Comparison of ENCODE assay signal across 12 cellular contexts in the genomic region with DNA sequence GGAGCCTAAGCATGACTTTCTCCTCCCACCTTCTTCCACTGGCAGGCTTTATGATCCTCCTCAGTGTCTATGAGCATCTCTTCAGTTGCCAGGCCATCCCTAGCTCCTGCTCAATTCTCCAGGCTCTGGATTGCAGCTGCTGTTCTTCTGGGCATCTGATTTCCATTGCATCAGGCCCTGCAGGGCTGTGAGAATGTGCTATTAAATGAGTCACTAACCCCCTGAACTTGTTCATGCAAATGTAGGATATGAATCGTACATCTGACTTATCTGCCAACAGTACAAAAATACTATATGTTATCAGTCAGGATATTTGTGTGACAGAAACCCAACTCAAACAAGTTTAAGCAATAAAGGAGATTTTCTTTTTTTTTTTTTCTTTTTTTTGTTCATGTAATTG. TPM values are rescaled to one million over a fixed set of nuclear protein-coding genes. Genes with fewer than 3 reads are reported as not detected.
A peak's percentile ranks its signal among the peaks of the same experiment; 100 is the strongest.
DNase-seq lines count a peak whose midpoint lies in the region; TF ChIP-seq lines count a peak whose summit lies in the region.
"Had no signal": no experiment of that assay in that cellular context is flagged by ENCODE, and none has a peak within 500 bp of the region (broad histone marks: within the 10 kb centered on the region; RNA-seq: fewer than 3 reads in every experiment).

No MANE protein-coding gene starts in this region.

- in situ Hi-C loops in KBM-7 (cut with MboI; ENCODE audit: low pct_unique_long_range_greater_than_20kb, low sequenced_read_pairs), result no loop called here

- H3K4me3 ChIP-seq in kidney epithelial cell (ENCODE audit: low read depth, low read length) (no peak overlapping the region), left ventricle myocardium inferior (no peak overlapping the region)
- H3K4me3 ChIP-seq: upper lobe of right lung had no signal

- no peaks in the 10 kb centered on the region for H3K36me3 Mint-ChIP-seq in brain

- TF ChIP-seq CTCF in brain (conservative IDR thresholded peaks at IDR 0.05) (no peak), kidney epithelial cell (IDR thresholded peaks at IDR 0.05; ENCODE audit: insufficient read depth, low read length, poor library complexity, severe bottlenecking) (no peak), left ventricle myocardium inferior (IDR thresholded peaks at IDR 0.05; ENCODE audit: borderline replicate concordance) (no peak)

- no peaks in the 10 kb centered on the region for H3K9me3 ChIP-seq in left ventricle myocardium inferior (replicated peaks)
- H3K9me3 ChIP-seq: upper lobe of right lung had no signal

- no peak overlapping the region for H3K27ac ChIP-seq in left ventricle myocardium inferior (replicated peaks)
- H3K27ac ChIP-seq: parathyroid adenoma, upper lobe of right lung had no signal

- H3K27ac Mint-ChIP-seq in brain, result peak overlapping the region in 4 of 5 experiments; percentile 26 to 82 (median 50)

- no peaks in the 10 kb centered on the region for H3K36me3 ChIP-seq in kidney epithelial cell (ENCODE audit: control insufficient read depth, insufficient read depth, low read length)
- H3K36me3 ChIP-seq in left ventricle myocardium inferior, result no peaks in the 10 kb centered on the region
- H3K36me3 ChIP-seq: upper lobe of right lung had no signal

- H3K27me3 ChIP-seq in kidney epithelial cell (ENCODE audit: control insufficient read depth, insufficient read depth, low read length) (no peaks in the 10 kb centered on the region), left ventricle myocardium inferior (ENCODE audit: low read depth) (no peaks in the 10 kb centered on the region)
- H3K27me3 ChIP-seq: upper lobe of right lung had no signal

- intact Hi-C loops in left ventricle myocardium inferior (cut with micrococcal nuclease), result no loop called here

- no peaks in the 10 kb centered on the region for H3K9me3 Mint-ChIP-seq in brain

- H3K4me1 Mint-ChIP-seq in brain, result peaks cover 19% of the 10 kb centered on the region

- no peak overlapping the region for H3K4me3 Mint-ChIP-seq in brain

- peak; percentile 85 for DNase-seq in AG20443 (ENCODE audit: low spot score)
- DNase-seq in HT1080 (ENCODE audit: low read depth), result peak; percentile 88
- DNase-seq in kidney epithelial cell (ENCODE audit: low read depth), result peak; percentile 38
- no peak for DNase-seq in DMS153 (lab: John Stamatoyannopoulos, UW)
- no peak for DNase-seq in KBM-7
- DNase-seq in Kasumi-1 (lab: John Stamatoyannopoulos, UW), result no peak
- DNase-seq in left ventricle myocardium inferior, result no peak
- DNase-seq: effector CD8-positive, alpha-beta T cell; GOT3; upper lobe of right lung had no signal

- H3K27me3 Mint-ChIP-seq in brain, result no peaks in the 10 kb centered on the region

- H3K4me1 ChIP-seq in left ventricle myocardium inferior, result no peaks in the 10 kb centered on the region
- H3K4me1 ChIP-seq: parathyroid adenoma, upper lobe of right lung had no signal

RNA-seq across cellular contexts. Expression of gene GPR176, which starts 11.9 kb away (rescaled TPM):
- 50.0 and 58.1 TPM in 2 replicates for total RNA-seq in HT1080 (2014; rRNA removed; shearing (Covaris generic))
- polyA plus RNA-seq in HT1080 (2015; cell fraction: cytosol; rRNA removed), result 39.6 and 42.7 TPM in 2 replicates
- 22.3 and 22.9 TPM in 2 replicates for polyA plus RNA-seq in HT1080 (2015; cell fraction: nucleus; rRNA removed)
- polyA plus RNA-seq in brain (ENCODE audit: insufficient read depth, low read depth, low replicate concordance), result 22.8 TPM
- 52.0 and 55.9 TPM in 2 replicates for total RNA-seq in kidney epithelial cell
- total RNA-seq in left ventricle myocardium inferior, result 1.6 TPM

RNA-seq across cellular contexts. Expression of gene EIF2AK4, which starts 25.7 kb away (rescaled TPM):
- 57.7 and 65.6 TPM in 2 replicates for total RNA-seq in HT1080 (2014; rRNA removed; shearing (Covaris generic))
- polyA plus RNA-seq in HT1080 (2015; cell fraction: cytosol; rRNA removed), result 61.2 and 77.3 TPM in 2 replicates
- polyA plus RNA-seq in HT1080 (2015; cell fraction: nucleus; rRNA removed), result 40.0 and 44.4 TPM in 2 replicates
- 11.1 TPM for polyA plus RNA-seq in brain (ENCODE audit: insufficient read depth, low read depth, low replicate concordance)
- total RNA-seq in kidney epithelial cell, result 60.6 and 72.6 TPM in 2 replicates
- total RNA-seq in left ventricle myocardium inferior, result 21.3 TPM

Comparison
In these comparisons a context has a peak if more than half of its experiments do, and no peak if none do; other contexts are left out.
1. DNase-seq: peak in AG20443 (single experiment), HT1080 (single experiment) and kidney epithelial cell (single experiment); none in DMS153 (single experiment), KBM-7 (single experiment), Kasumi-1 (0 of 2) and left ventricle myocardium inferior (single experiment).
2. RNA of gene GPR176, which starts 11.9 kb away (total RNA-seq): 50.0 to 58.1 TPM in HT1080 and 52.0 to 55.9 TPM in kidney epithelial cell; 1.6 TPM in left ventricle myocardium inferior (single experiment); every median in the first group is over 10 times any median in the second.